27 cellular contexts compared by ENCODE assay signal in the genomic region with DNA sequence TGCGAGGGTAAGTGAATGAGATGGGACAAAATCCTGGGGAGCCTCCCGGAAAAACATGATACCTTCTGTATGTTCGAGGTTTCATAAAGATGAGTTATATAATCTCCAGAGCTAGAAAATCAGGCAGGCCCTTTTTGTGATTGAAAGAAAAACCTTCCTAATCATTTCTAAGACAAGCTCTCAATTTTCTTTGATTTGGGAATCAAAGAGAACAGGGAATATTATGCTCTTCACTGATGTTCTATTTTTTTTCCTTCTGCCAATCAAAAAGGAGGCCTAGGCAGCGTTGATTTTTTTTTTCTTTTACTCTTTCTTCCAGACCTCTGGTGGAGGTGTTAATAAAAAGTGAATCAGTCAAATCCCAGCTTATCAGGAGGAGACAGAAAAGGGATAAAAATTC. TPM values are rescaled to one million over a fixed set of nuclear protein-coding genes. Genes with fewer than 3 reads are reported as not detected.
"Had no signal": no experiment of that assay in that cellular context is flagged by ENCODE, and none has a peak within 500 bp of the region (broad histone marks: within the 10 kb centered on the region; RNA-seq: fewer than 3 reads in every experiment).

No MANE protein-coding gene starts in this region.

- H3K9me3 Mint-ChIP-seq: activated naive CD4-positive, alpha-beta T cell treated with anti-CD3 and anti-CD28 coated beads, Interleukin-2, amount 50 U/mL, for 24 hours; brain; T-helper 1 cell treated with Interleukin-12 subunit alpha and Interleukin-12 subunit beta and Interleukin-4 antibody, amounts not matched to agents 30 μg/mL and 1 μg/mL, for 36 hours; WTC11 had no signal

- DNase-seq: activated CD4-positive, alpha-beta T cell treated with anti-CD3 and anti-CD28 coated beads for 48 hours; activated CD4-positive, alpha-beta T cell treated with anti-CD3 and anti-CD28 coated beads, Interleukin-2, amount 50 U/mL, for 4 hours; activated CD4-positive, CD25-positive, alpha-beta regulatory T cell treated with anti-CD3 and anti-CD28 coated beads, Interleukin-2, amount 50 U/mL, for 72 hours; activated CD8-positive, alpha-beta memory T cell treated with anti-CD3 and anti-CD28 coated beads, Interleukin-2, amount 50 U/mL, for 48 hours; activated CD8-positive, alpha-beta T cell treated with anti-CD3 and anti-CD28 coated beads, Interleukin-2, amount 10 ng/mL, durations not matched to agents 7 days and 5 days; activated T-cell treated with anti-CD3 and anti-CD28 coated beads, Interleukin-2, amount 50 U/mL, for 1 hour; amniotic stem cell; cerebellar nuclear complex; Kasumi-1; KBM-7; NCI-H1048; NCI-H1930; NCI-H2171; NCI-H226; NCI-H526; NCI-H774; RPMI8226; T-helper 9 cell had no signal

- H3K36me3 Mint-ChIP-seq: activated naive CD4-positive, alpha-beta T cell treated with anti-CD3 and anti-CD28 coated beads, Interleukin-2, amount 50 U/mL, for 24 hours; brain; WTC11 had no signal

- H3K4me1 Mint-ChIP-seq: activated naive CD4-positive, alpha-beta T cell treated with anti-CD3 and anti-CD28 coated beads, Interleukin-2, amount 50 U/mL, for 24 hours; WTC11 had no signal

- H3K27ac ChIP-seq: ascending aorta, cardiac muscle cell, SJSA1 had no signal

- H3K27ac Mint-ChIP-seq: activated CD8-positive, alpha-beta T cell treated with anti-CD3 and anti-CD28 coated beads, Interleukin-2, amount 10 ng/mL, durations not matched to agents 7 days and 5 days; activated naive CD4-positive, alpha-beta T cell treated with anti-CD3 and anti-CD28 coated beads, Interleukin-2, amount 50 U/mL, for 24 hours; T-helper 1 cell treated with Interleukin-12 subunit alpha and Interleukin-12 subunit beta and Interleukin-4 antibody, amounts not matched to agents 30 μg/mL and 1 μg/mL, for 36 hours; WTC11 had no signal

- H3K4me1 ChIP-seq: ascending aorta had no signal

- H3K27me3 Mint-ChIP-seq: activated naive CD4-positive, alpha-beta T cell treated with anti-CD3 and anti-CD28 coated beads, Interleukin-2, amount 50 U/mL, for 24 hours had no signal

- H3K4me3 ChIP-seq: ascending aorta, cardiac muscle cell, SJSA1 had no signal

- H3K4me3 Mint-ChIP-seq: activated CD8-positive, alpha-beta T cell treated with anti-CD3 and anti-CD28 coated beads, Interleukin-2, amount 10 ng/mL, durations not matched to agents 7 days and 5 days; activated naive CD4-positive, alpha-beta T cell treated with anti-CD3 and anti-CD28 coated beads, Interleukin-2, amount 50 U/mL, for 24 hours; brain; T-helper 1 cell treated with Interleukin-12 subunit alpha and Interleukin-12 subunit beta and Interleukin-4 antibody, amounts not matched to agents 30 μg/mL and 1 μg/mL, for 36 hours; WTC11 had no signal

- H3K9me3 ChIP-seq: ascending aorta, SJSA1 had no signal

- H3K36me3 ChIP-seq: ascending aorta, cardiac muscle cell, SJSA1 had no signal

- H3K27me3 ChIP-seq: ascending aorta, cardiac muscle cell, SJSA1 had no signal

RNA-seq across cellular contexts. Expression of a gene that starts 34.5 kb away (rescaled TPM):
- total RNA-seq: activated CD8-positive, alpha-beta T cell treated with anti-CD3 and anti-CD28 coated beads, Interleukin-2, amount 10 ng/mL, durations not matched to agents 7 days and 5 days; NCI-H460; OCI-LY7 had no signal
